15 cellular contexts compared by ENCODE assay signal in the genomic region with DNA sequence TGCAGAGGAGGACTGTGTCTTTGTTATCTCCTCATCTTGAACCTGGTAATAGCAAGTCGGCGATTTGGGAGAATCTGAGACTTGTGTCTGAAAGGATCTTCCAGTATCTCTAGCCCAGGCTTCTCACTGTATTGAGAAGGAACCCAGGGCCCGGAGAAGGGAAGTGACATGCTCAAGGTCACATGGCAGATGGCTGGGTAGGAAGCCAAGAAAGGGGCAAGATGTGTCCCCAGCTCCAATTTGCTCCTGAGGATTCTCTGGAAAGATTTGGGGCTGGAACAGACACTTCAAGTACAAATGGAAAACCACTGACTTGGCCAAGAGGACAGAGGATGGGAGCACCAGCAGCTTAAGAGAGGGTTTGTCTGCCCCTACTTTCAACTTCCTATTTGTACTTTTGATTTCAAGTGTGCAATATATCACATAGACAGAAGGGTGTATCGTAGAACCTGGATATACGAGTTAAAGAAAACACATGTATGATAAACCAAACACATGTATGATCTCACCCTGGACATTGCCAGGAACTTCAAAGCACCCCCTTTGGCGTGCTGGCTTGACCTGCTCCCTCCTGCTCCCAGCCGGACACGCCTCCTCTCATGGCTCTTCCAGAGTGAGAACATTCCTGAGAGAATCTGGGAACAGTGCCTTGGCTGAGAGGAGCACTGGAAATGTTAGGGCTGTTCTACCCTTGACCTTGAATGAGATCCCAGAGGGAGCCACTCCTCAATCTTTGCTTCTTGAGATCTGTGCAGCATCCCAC.
DNase-seq lines count a peak whose midpoint lies in the region; ATAC-seq, FAIRE-seq and TF ChIP-seq lines count a peak whose summit lies in the region.
"Had no signal": no experiment of that assay in that cellular context is flagged by ENCODE, and none has a peak within 500 bp of the region (broad histone marks: within the 10 kb centered on the region; RNA-seq: fewer than 3 reads in every experiment).

No MANE protein-coding gene starts in this region.

- H3K36me3 ChIP-seq in sigmoid colon, result no peaks in the 10 kb centered on the region

- H3K4me1 ChIP-seq in sigmoid colon, result peaks cover 0 to 27% (median 22%) of the 10 kb centered on the region in 4 donors

- DNase-seq in AML-193 (lab: John Stamatoyannopoulos, UW) (peak; percentile 30 to 35), MV-4-11 (lab: John Stamatoyannopoulos, UW) (peak; percentile 53), left ventricle myocardium superior (peak; percentile 74), sigmoid colon (peak; percentile 84), H54 (ENCODE audit: insufficient read length, low spot score) (no peak), NCI-H82 treated with DMSO at 0.1 percent for 48 hours (lab: John Stamatoyannopoulos, UW; ENCODE audit: unreplicated experiment) (no peak), head of caudate nucleus (no peak)
- DNase-seq: activated naive CD8-positive, alpha-beta T cell treated with anti-CD3 and anti-CD28 coated beads, Interleukin-2, amount 50 U/mL, for 24 hours; activated T-cell treated with anti-CD3 and anti-CD28 coated beads, Interleukin-2, amount 50 U/mL, for 72 hours; effector CD8-positive, alpha-beta T cell; NCI-H1436 treated with DMSO at 0.1 percent for 48 hours; small intestine had no signal

- intact Hi-C loops in left ventricle myocardium superior (cut with micrococcal nuclease) (no loop called here), sigmoid colon (cut with DNase I) (loop anchor here (5.0 kb wide), 1 partner anchor 79 kb away; a partner anchor contains a TSS), head of caudate nucleus (cut with DNase I) (no loop called here)

- H3K27ac ChIP-seq in sigmoid colon, result peak overlapping the region in 3 of 4 donors; percentile 12 to 48 (median 43)

- no peak overlapping the region for H3K4me3 ChIP-seq in sigmoid colon

- no peak for FAIRE-seq in H54 (lab: Jason Lieb, UNC)
- FAIRE-seq: GM19239, small intestine had no signal

- 51 to 65% methylated on average over 8 of the region's 8 CpGs for WGBS in sigmoid colon, 2 donors

- ATAC-seq in left ventricle myocardium superior (peak; percentile 83), GM18505 (IDR thresholded peaks at IDR 0.05; ENCODE audit: unreplicated experiment) (no peak)
- ATAC-seq: activated naive CD8-positive, alpha-beta T cell treated with anti-CD3 and anti-CD28 coated beads, Interleukin-2, amount 50 U/mL, for 24 hours; activated T-cell treated with anti-CD3 and anti-CD28 coated beads, Interleukin-2, amount 50 U/mL, for 72 hours; stimulated activated memory B cell treated with anti-CD40 and anti-IgM and Interleukin-4, amounts not matched to agents 10 μg/mL and 1 μg/mL and 100 μg/mL, for 72 hours had no signal

- H3K27me3 ChIP-seq in sigmoid colon, result no peaks in the 10 kb centered on the region

- no peak for TF ChIP-seq EP300 in sigmoid colon (IDR thresholded peaks at IDR 0.05)

- H3K9me3 ChIP-seq in sigmoid colon, result no peaks in the 10 kb centered on the region

- no peak for TF ChIP-seq CTCF in sigmoid colon (IDR thresholded peaks at IDR 0.05)

- no peak for TF ChIP-seq POLR2A in sigmoid colon (IDR thresholded peaks at IDR 0.05)
- TF ChIP-seq POLR2A in H54 (IDR thresholded peaks at IDR 0.05; ENCODE audit: low read depth, low read length), result no peak
- no peak for TF ChIP-seq POLR2A in GM18505 (IDR thresholded peaks at IDR 0.05; ENCODE audit: borderline replicate concordance, extremely low read depth, insufficient read depth, insufficient read length)

Comparison
In these comparisons a context has a peak if more than half of its experiments do, and no peak if none do; other contexts are left out.
1. DNase-seq: peak in AML-193 (2 of 2), MV-4-11 (single experiment), left ventricle myocardium superior (single experiment) and sigmoid colon (single experiment); none in H54 (single experiment), NCI-H82 treated with DMSO at 0.1 percent for 48 hours (single experiment) and head of caudate nucleus (0 of 42).